Comparison of ENCODE assay signal across 2 cellular contexts in genomic region chr1:198161718-198162090, GRCh38.
TF ChIP-seq lines count a peak whose summit lies in the region.

No MANE protein-coding gene starts in this region.

TF ChIP-seq in SK-N-SH, 30 proteins besides CTCF, POLR2A, EP300 and RAD21 (continued from another document):
- TF ChIP-seq, protein P1, sequence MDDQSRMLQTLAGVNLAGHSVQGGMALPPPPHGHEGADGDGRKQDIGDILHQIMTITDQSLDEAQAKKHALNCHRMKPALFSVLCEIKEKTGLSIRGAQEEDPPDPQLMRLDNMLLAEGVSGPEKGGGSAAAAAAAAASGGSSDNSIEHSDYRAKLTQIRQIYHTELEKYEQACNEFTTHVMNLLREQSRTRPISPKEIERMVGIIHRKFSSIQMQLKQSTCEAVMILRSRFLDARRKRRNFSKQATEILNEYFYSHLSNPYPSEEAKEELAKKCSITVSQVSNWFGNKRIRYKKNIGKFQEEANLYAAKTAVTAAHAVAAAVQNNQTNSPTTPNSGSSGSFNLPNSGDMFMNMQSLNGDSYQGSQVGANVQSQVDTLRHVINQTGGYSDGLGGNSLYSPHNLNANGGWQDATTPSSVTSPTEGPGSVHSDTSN (IDR thresholded peaks at IDR 0.05): no peak
- TF ChIP-seq TAF1 (IDR thresholded peaks at IDR 0.05; ENCODE audit: borderline replicate concordance, low read depth, low read length) (no peak), RCOR1 (IDR thresholded peaks at IDR 0.05; ENCODE audit: low read length) (no peak), MXI1 (IDR thresholded peaks at IDR 0.05; ENCODE audit: low read depth, low read length) (no peak), CHD2 (IDR thresholded peaks at IDR 0.05; ENCODE audit: low read length, partially characterized antibody) (no peak), GABPA (IDR thresholded peaks at IDR 0.05; ENCODE audit: low read depth) (no peak), EZH2phosphoT487 (IDR thresholded peaks at IDR 0.05; ENCODE audit: borderline replicate concordance, low read depth) (no peak), JUND (IDR thresholded peaks at IDR 0.05) (no peak), FOXM1 (IDR thresholded peaks at IDR 0.05; ENCODE audit: low read depth) (no peak), RFX5 (IDR thresholded peaks at IDR 0.05; ENCODE audit: low read length) (no peak), RXRA (IDR thresholded peaks at IDR 0.05; ENCODE audit: borderline replicate concordance, low read depth) (no peak), POLR2AphosphoS5 (IDR thresholded peaks at IDR 0.05; ENCODE audit: low read depth, low read length) (no peak), FOXJ3 (CRISPR knock-in tag; IDR thresholded peaks at IDR 0.05) (no peak), SMC3 (IDR thresholded peaks at IDR 0.05; ENCODE audit: low read depth, low read length) (no peak), TCF12 (IDR thresholded peaks at IDR 0.05) (no peak)
- TF ChIP-seq, protein P2, sequence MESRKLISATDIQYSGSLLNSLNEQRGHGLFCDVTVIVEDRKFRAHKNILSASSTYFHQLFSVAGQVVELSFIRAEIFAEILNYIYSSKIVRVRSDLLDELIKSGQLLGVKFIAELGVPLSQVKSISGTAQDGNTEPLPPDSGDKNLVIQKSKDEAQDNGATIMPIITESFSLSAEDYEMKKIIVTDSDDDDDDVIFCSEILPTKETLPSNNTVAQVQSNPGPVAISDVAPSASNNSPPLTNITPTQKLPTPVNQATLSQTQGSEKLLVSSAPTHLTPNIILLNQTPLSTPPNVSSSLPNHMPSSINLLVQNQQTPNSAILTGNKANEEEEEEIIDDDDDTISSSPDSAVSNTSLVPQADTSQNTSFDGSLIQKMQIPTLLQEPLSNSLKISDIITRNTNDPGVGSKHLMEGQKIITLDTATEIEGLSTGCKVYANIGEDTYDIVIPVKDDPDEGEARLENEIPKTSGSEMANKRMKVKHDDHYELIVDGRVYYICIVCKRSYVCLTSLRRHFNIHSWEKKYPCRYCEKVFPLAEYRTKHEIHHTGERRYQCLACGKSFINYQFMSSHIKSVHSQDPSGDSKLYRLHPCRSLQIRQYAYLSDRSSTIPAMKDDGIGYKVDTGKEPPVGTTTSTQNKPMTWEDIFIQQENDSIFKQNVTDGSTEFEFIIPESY (IDR thresholded peaks at IDR 0.05; ENCODE audit: borderline replicate concordance, low read depth): no peak
- TF ChIP-seq, protein P3, sequence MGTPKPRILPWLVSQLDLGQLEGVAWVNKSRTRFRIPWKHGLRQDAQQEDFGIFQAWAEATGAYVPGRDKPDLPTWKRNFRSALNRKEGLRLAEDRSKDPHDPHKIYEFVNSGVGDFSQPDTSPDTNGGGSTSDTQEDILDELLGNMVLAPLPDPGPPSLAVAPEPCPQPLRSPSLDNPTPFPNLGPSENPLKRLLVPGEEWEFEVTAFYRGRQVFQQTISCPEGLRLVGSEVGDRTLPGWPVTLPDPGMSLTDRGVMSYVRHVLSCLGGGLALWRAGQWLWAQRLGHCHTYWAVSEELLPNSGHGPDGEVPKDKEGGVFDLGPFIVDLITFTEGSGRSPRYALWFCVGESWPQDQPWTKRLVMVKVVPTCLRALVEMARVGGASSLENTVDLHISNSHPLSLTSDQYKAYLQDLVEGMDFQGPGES (IDR thresholded peaks at IDR 0.05; ENCODE audit: low read depth, low read length): no peak
TF ChIP-seq in SK-N-SH: peak in this region for 0.

TF ChIP-seq in SK-N-SH treated with all-trans-retinoic acid at 6 μM for 48 hours, 23 proteins besides CTCF, POLR2A, EP300 and RAD21 (continued from another document):
- no peak for TF ChIP-seq CREB5 (CRISPR knock-in tag; IDR thresholded peaks at IDR 0.05; ENCODE audit: low read depth)
- TF ChIP-seq ZC3H10 (CRISPR knock-in tag; IDR thresholded peaks at IDR 0.05): no peak
- TF ChIP-seq ZFP3 (CRISPR knock-in tag; IDR thresholded peaks at IDR 0.05): no peak
- no peak for TF ChIP-seq POU6F1 (CRISPR knock-in tag; IDR thresholded peaks at IDR 0.05; ENCODE audit: borderline replicate concordance, low read depth)
- TF ChIP-seq OSR1 (CRISPR knock-in tag; IDR thresholded peaks at IDR 0.05): no peak
- TF ChIP-seq, protein P4, sequence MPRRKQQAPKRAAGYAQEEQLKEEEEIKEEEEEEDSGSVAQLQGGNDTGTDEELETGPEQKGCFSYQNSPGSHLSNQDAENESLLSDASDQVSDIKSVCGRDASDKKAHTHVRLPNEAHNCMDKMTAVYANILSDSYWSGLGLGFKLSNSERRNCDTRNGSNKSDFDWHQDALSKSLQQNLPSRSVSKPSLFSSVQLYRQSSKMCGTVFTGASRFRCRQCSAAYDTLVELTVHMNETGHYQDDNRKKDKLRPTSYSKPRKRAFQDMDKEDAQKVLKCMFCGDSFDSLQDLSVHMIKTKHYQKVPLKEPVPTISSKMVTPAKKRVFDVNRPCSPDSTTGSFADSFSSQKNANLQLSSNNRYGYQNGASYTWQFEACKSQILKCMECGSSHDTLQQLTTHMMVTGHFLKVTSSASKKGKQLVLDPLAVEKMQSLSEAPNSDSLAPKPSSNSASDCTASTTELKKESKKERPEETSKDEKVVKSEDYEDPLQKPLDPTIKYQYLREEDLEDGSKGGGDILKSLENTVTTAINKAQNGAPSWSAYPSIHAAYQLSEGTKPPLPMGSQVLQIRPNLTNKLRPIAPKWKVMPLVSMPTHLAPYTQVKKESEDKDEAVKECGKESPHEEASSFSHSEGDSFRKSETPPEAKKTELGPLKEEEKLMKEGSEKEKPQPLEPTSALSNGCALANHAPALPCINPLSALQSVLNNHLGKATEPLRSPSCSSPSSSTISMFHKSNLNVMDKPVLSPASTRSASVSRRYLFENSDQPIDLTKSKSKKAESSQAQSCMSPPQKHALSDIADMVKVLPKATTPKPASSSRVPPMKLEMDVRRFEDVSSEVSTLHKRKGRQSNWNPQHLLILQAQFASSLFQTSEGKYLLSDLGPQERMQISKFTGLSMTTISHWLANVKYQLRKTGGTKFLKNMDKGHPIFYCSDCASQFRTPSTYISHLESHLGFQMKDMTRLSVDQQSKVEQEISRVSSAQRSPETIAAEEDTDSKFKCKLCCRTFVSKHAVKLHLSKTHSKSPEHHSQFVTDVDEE (CRISPR knock-in tag; IDR thresholded peaks at IDR 0.05): no peak
- TF ChIP-seq ZNF565 (CRISPR knock-in tag; conservative IDR thresholded peaks at IDR 0.05; ENCODE audit: low read depth): no peak
- TF ChIP-seq CSRNP3 (CRISPR knock-in tag; IDR thresholded peaks at IDR 0.05): no peak
- no peak for TF ChIP-seq RARB (CRISPR knock-in tag; IDR thresholded peaks at IDR 0.05)
- no peak for TF ChIP-seq TOX (CRISPR knock-in tag; IDR thresholded peaks at IDR 0.05; ENCODE audit: borderline replicate concordance)
- no peak for TF ChIP-seq SNAI2 (CRISPR knock-in tag; IDR thresholded peaks at IDR 0.05)
- no peak for TF ChIP-seq ESRRG (CRISPR knock-in tag; IDR thresholded peaks at IDR 0.05)
